ENCODE assay signal across 9 cellular contexts in the genomic region with DNA sequence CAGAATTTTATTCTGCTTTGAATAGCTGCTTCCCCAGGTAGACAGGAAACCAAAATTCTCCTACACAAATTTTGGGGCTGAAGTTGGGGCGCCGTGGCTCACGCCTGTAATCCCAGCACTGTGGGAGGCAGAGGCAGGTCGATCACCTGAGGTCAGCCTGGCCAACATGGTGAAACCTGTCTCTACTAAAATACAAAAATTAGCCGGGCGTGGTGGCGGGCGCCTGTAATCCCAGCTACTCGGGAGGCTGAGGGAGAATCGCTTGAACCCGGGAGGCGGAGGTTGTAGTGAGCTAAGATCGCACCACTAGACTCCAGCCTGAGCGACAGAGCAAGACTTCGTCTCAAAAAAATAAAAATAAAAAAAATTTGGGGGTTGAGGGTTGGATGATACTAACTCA. TPM values are rescaled to one million over a fixed set of nuclear protein-coding genes. Genes with fewer than 3 reads are reported as not detected.
DNase-seq lines count a peak whose midpoint lies in the region; ATAC-seq, FAIRE-seq and TF ChIP-seq lines count a peak whose summit lies in the region.
"Not testable (repeated sequence)": the region's sequence is repeated elsewhere in the genome, so short reads cannot be mapped to it uniquely, and the experiment has no call there.
"Had no signal": no experiment of that assay in that cellular context is flagged by ENCODE, and none has a peak within 500 bp of the region (broad histone marks: within the 10 kb centered on the region; RNA-seq: fewer than 3 reads in every experiment).

No MANE protein-coding gene starts in this region.

- H3K4me1 ChIP-seq in HUES48 (ENCODE audit: control insufficient read depth, insufficient read depth, low read length); endodermal cell (ENCODE audit: control insufficient read depth, insufficient read depth, low read length); keratinocyte (ENCODE audit: control insufficient read depth, extremely low read depth, insufficient read depth, low read length): not testable (repeated sequence)
- H3K4me1 ChIP-seq in adipocyte (ENCODE audit: control insufficient read depth, insufficient read depth, low read length) = peaks cover 24% of the 10 kb centered on the region

- ATAC-seq in stimulated activated naive CD8-positive, alpha-beta T cell treated with anti-CD3 and anti-CD28 coated beads, Interleukin-15, amount 100 ng/mL, for 72 hours = not testable (repeated sequence)

- H4K20me1 ChIP-seq in keratinocyte (ENCODE audit: control insufficient read depth, extremely low read depth, insufficient read depth, low read length) = peaks cover 15% of the 10 kb centered on the region

- H2AFZ ChIP-seq in keratinocyte (ENCODE audit: control insufficient read depth, low read length) = peak overlapping the region; percentile 93

- not testable (repeated sequence) for H3K9me3 ChIP-seq in HUES48 (ENCODE audit: control insufficient read depth, insufficient read depth, low read length); adipocyte (ENCODE audit: control insufficient read depth, low read length); endodermal cell (ENCODE audit: control insufficient read depth, low read length); keratinocyte (ENCODE audit: control insufficient read depth, low read depth, low read length)

- H3K27ac ChIP-seq in HUES48 (ENCODE audit: low read depth, low read length) = peak overlapping the region; percentile 99
- H3K27ac ChIP-seq in endodermal cell (ENCODE audit: low read depth, low read length) = peak overlapping the region; percentile 97
- peak overlapping the region; percentile 98 for H3K27ac ChIP-seq in keratinocyte (ENCODE audit: control insufficient read depth, insufficient read depth, low read length)

- peaks cover 15% of the 10 kb centered on the region for H3K36me3 Mint-ChIP-seq in T-helper 1 cell treated with Interleukin-12 subunit alpha and Interleukin-12 subunit beta and Interleukin-4 antibody, amounts not matched to agents 30 μg/mL and 1 μg/mL, for 36 hours (ENCODE audit: low read depth)
- peaks cover 19% of the 10 kb centered on the region for H3K36me3 Mint-ChIP-seq in endodermal cell (ENCODE audit: low read depth)
- not testable (repeated sequence) for H3K36me3 Mint-ChIP-seq in neural crest cell (ENCODE audit: low read depth)

- H3K36me3 ChIP-seq in HUES48 (ENCODE audit: control insufficient read depth, insufficient read depth, low read length) = peaks cover 13% of the 10 kb centered on the region
- not testable (repeated sequence) for H3K36me3 ChIP-seq in adipocyte (ENCODE audit: control insufficient read depth, insufficient read depth, low read length, severe bottlenecking); keratinocyte (ENCODE audit: control insufficient read depth in 2 of 2, extremely low read depth in 1 of 2, insufficient read depth in 2 of 2, low read length in 2 of 2)
- peaks cover 22% of the 10 kb centered on the region for H3K36me3 ChIP-seq in endodermal cell (ENCODE audit: control insufficient read depth, insufficient read depth, low read length)

- 93 to 98% methylated on average over 9 to 13 of the region's 15 CpGs for WGBS in endodermal cell (ENCODE audit: insufficient coverage in 1 of 2, insufficient read length in 1 of 2), 2 experiments

- H3K79me2 ChIP-seq in keratinocyte (ENCODE audit: control insufficient read depth, insufficient read depth, low read length) = peaks cover 36% of the 10 kb centered on the region

- peak overlapping the region; percentile 96 for H3K9ac ChIP-seq in HUES48 (ENCODE audit: low read depth, low read length)
- peak overlapping the region; percentile 96 for H3K9ac ChIP-seq in adipocyte (ENCODE audit: low read length)
- peak overlapping the region; percentile 94 for H3K9ac ChIP-seq in endodermal cell (ENCODE audit: extremely low read depth, low read length, poor library complexity, severe bottlenecking)
- peak overlapping the region; percentile 97 for H3K9ac ChIP-seq in keratinocyte (ENCODE audit: control insufficient read depth, extremely low read depth, insufficient read depth, low read length)

- not testable (repeated sequence) for TF ChIP-seq CTCF in AG09309 (IDR thresholded peaks at IDR 0.05; ENCODE audit: control insufficient read depth, insufficient read depth, low read depth, low read length, missing control alignments); endodermal cell (conservative IDR thresholded peaks at IDR 0.05); keratinocyte (optimal IDR thresholded peaks at IDR 0.05 in 1 of 3, IDR thresholded peaks at IDR 0.05 in 1 of 3, conservative IDR thresholded peaks at IDR 0.05 in 1 of 3; ENCODE audit: extremely low read depth in 1 of 3, insufficient read depth in 2 of 3, low read length in 3 of 3); neural crest cell (conservative IDR thresholded peaks at IDR 0.05)

- dilution Hi-C loops in keratinocyte (cut with MboI; ENCODE audit: extremely low pct_ligation_motif_present, low sequenced_read_pairs) = not testable (repeated sequence)

- peak overlapping the region; percentile 53 for H3K4me3 ChIP-seq in AG09309 (ENCODE audit: control insufficient read depth, low read depth, low read length)
- peak overlapping the region; percentile 87 for H3K4me3 ChIP-seq in HUES48 (ENCODE audit: low read depth, low read length)
- peak overlapping the region; percentile 92 for H3K4me3 ChIP-seq in adipocyte (ENCODE audit: low read length)
- H3K4me3 ChIP-seq in endodermal cell (ENCODE audit: low read length) = peak overlapping the region; percentile 83
- peak overlapping the region in 2 of 3 experiments; percentile 81 to 89 for H3K4me3 ChIP-seq in keratinocyte (ENCODE audit: control insufficient read depth in 2 of 3, extremely low read depth in 1 of 3, insufficient read depth in 2 of 3, low read depth in 1 of 3, low read length in 3 of 3)

- DNase-seq in AG09309 (ENCODE audit: low read depth); adipocyte (ENCODE audit: low read depth); endodermal cell; keratinocyte (ENCODE audit: low read depth, low spot score); neural crest cell (ENCODE audit: low read depth, low spot score); stimulated activated naive CD8-positive, alpha-beta T cell treated with anti-CD3 and anti-CD28 coated beads, Interleukin-15, amount 100 ng/mL, for 72 hours: not testable (repeated sequence)

- not testable (repeated sequence) for H3K27me3 Mint-ChIP-seq in T-helper 1 cell treated with Interleukin-12 subunit alpha and Interleukin-12 subunit beta and Interleukin-4 antibody, amounts not matched to agents 30 μg/mL and 1 μg/mL, for 36 hours (ENCODE audit: low read depth); endodermal cell (ENCODE audit: insufficient read depth); neural crest cell (ENCODE audit: low read depth); stimulated activated naive CD8-positive, alpha-beta T cell treated with anti-CD3 and anti-CD28 coated beads, Interleukin-15, amount 100 ng/mL, for 72 hours

- not testable (repeated sequence) for H3K9me3 Mint-ChIP-seq in T-helper 1 cell treated with Interleukin-12 subunit alpha and Interleukin-12 subunit beta and Interleukin-4 antibody, amounts not matched to agents 30 μg/mL and 1 μg/mL, for 36 hours; endodermal cell; neural crest cell; stimulated activated naive CD8-positive, alpha-beta T cell treated with anti-CD3 and anti-CD28 coated beads, Interleukin-15, amount 100 ng/mL, for 72 hours

- peak overlapping the region; percentile 99 for H3K27ac Mint-ChIP-seq in T-helper 1 cell treated with Interleukin-12 subunit alpha and Interleukin-12 subunit beta and Interleukin-4 antibody, amounts not matched to agents 30 μg/mL and 1 μg/mL, for 36 hours
- H3K27ac Mint-ChIP-seq in endodermal cell; neural crest cell (ENCODE audit: unreplicated experiment): not testable (repeated sequence)
- H3K27ac Mint-ChIP-seq in stimulated activated naive CD8-positive, alpha-beta T cell treated with anti-CD3 and anti-CD28 coated beads, Interleukin-15, amount 100 ng/mL, for 72 hours = peak overlapping the region; percentile 97 to 100

- not testable (repeated sequence) for H3K27me3 ChIP-seq in HUES48 (ENCODE audit: control insufficient read depth, insufficient read depth, low read length); adipocyte (replicated peaks; ENCODE audit: control insufficient read depth, insufficient read depth, low read length); endodermal cell (ENCODE audit: control insufficient read depth, insufficient read depth, low read length, poor library complexity, severe bottlenecking); keratinocyte (ENCODE audit: control insufficient read depth, extremely low read depth, insufficient read depth, low read length)

- H3K4me1 Mint-ChIP-seq in T-helper 1 cell treated with Interleukin-12 subunit alpha and Interleukin-12 subunit beta and Interleukin-4 antibody, amounts not matched to agents 30 μg/mL and 1 μg/mL, for 36 hours (ENCODE audit: low read depth) = peaks cover 27% of the 10 kb centered on the region
- not testable (repeated sequence) for H3K4me1 Mint-ChIP-seq in endodermal cell
- peaks cover 35% of the 10 kb centered on the region for H3K4me1 Mint-ChIP-seq in neural crest cell
- H3K4me1 Mint-ChIP-seq in stimulated activated naive CD8-positive, alpha-beta T cell treated with anti-CD3 and anti-CD28 coated beads, Interleukin-15, amount 100 ng/mL, for 72 hours = peaks cover 42% of the 10 kb centered on the region

- H3K4me3 Mint-ChIP-seq in T-helper 1 cell treated with Interleukin-12 subunit alpha and Interleukin-12 subunit beta and Interleukin-4 antibody, amounts not matched to agents 30 μg/mL and 1 μg/mL, for 36 hours = peak overlapping the region; percentile 53
- H3K4me3 Mint-ChIP-seq in endodermal cell (peak overlapping the region; percentile 97), neural crest cell (peak overlapping the region; percentile 100)
- peak overlapping the region; percentile 97 for H3K4me3 Mint-ChIP-seq in stimulated activated naive CD8-positive, alpha-beta T cell treated with anti-CD3 and anti-CD28 coated beads, Interleukin-15, amount 100 ng/mL, for 72 hours

- FAIRE-seq in keratinocyte (lab: Jason Lieb, UNC) = not testable (repeated sequence)

- peak overlapping the region; percentile 94 for H3K4me2 ChIP-seq in keratinocyte (ENCODE audit: control insufficient read depth, extremely low read depth, insufficient read depth, low read depth, low read length)

- not testable (repeated sequence) for H3K9me1 ChIP-seq in keratinocyte (ENCODE audit: control insufficient read depth, extremely low read depth, insufficient read depth, low read length)

RNA-seq across cellular contexts. Expression of a gene that starts 1.2 kb away (rescaled TPM):
- 100 to 1,000 TPM; 389 to 615 TPM for total RNA-seq in endodermal cell
- polyA plus RNA-seq in endodermal cell (2013, experiment 1 of 2) = 314 TPM
- 288 TPM for polyA plus RNA-seq in endodermal cell (2013, experiment 2 of 2)
- polyA plus RNA-seq in keratinocyte = 338 to 720 TPM (median 579 TPM) in 3 replicates
- polyA plus RNA-seq in keratinocyte (2011; ENCODE audit: low read depth) = 224 TPM
- 167 and 348 TPM in 2 replicates for polyA plus RNA-seq in keratinocyte (2011; cell fraction: cytosol; rRNA removed)
- polyA plus RNA-seq in keratinocyte (2011; cell fraction: nucleus; rRNA removed) = 353 and 525 TPM in 2 replicates
- 255 and 517 TPM in 2 replicates for polyA plus RNA-seq in keratinocyte (2012; ENCODE audit: low replicate concordance)
- 749 to 1,149 TPM (median 774 TPM) in 3 replicates for polyA minus RNA-seq in keratinocyte
- 354 TPM for polyA minus RNA-seq in keratinocyte (2011; cell fraction: cytosol; rRNA and poly(A)+ RNA removed)
- 542 and 1,030 TPM in 2 replicates for polyA minus RNA-seq in keratinocyte (2011; cell fraction: nucleus; rRNA and poly(A)+ RNA removed)
- 652 and 682 TPM in 2 replicates for total RNA-seq in neural crest cell

RNA-seq across cellular contexts. Expression of a gene that starts 16.7 kb away (rescaled TPM):
- total RNA-seq in endodermal cell (not detected), neural crest cell (not detected in 2 replicates)
- polyA plus RNA-seq in endodermal cell (2013, experiment 1 of 2) = not detected
- polyA plus RNA-seq in endodermal cell (2013, experiment 2 of 2) = not detected
- not detected in 3 replicates for polyA plus RNA-seq in keratinocyte
- not detected for polyA plus RNA-seq in keratinocyte (2011; ENCODE audit: low read depth)
- polyA plus RNA-seq in keratinocyte (2011; cell fraction: cytosol; rRNA removed) = not detected in 2 replicates
- not detected in 2 replicates for polyA plus RNA-seq in keratinocyte (2011; cell fraction: nucleus; rRNA removed)
- polyA plus RNA-seq in keratinocyte (2012; ENCODE audit: low replicate concordance) = 0.31 TPM in 1 of 2 replicates, not detected in the other
- not detected in 3 replicates for polyA minus RNA-seq in keratinocyte
- not detected for polyA minus RNA-seq in keratinocyte (2011; cell fraction: cytosol; rRNA and poly(A)+ RNA removed)
- polyA minus RNA-seq in keratinocyte (2011; cell fraction: nucleus; rRNA and poly(A)+ RNA removed) = not detected in 2 replicates
- total RNA-seq: M059J had no signal

RNA-seq across cellular contexts. Expression of a gene that starts 35.1 kb away (rescaled TPM):
- 10 to 100 TPM; 38.9 to 41.4 TPM for total RNA-seq in endodermal cell
- polyA plus RNA-seq in endodermal cell (2013, experiment 1 of 2) = 43.0 TPM
- 45.7 TPM for polyA plus RNA-seq in endodermal cell (2013, experiment 2 of 2)
- polyA plus RNA-seq in keratinocyte = 3.2 to 6.0 TPM (median 4.9 TPM) in 3 replicates
- polyA plus RNA-seq in keratinocyte (2011; ENCODE audit: low read depth) = 2.4 TPM
- 4.4 and 4.7 TPM in 2 replicates for polyA plus RNA-seq in keratinocyte (2011; cell fraction: cytosol; rRNA removed)
- polyA plus RNA-seq in keratinocyte (2011; cell fraction: nucleus; rRNA removed) = 13.0 and 14.7 TPM in 2 replicates
- polyA plus RNA-seq in keratinocyte (2012; ENCODE audit: low replicate concordance) = 7.6 and 10.0 TPM in 2 replicates
- 4.4 to 22.6 TPM (median 7.3 TPM) in 3 replicates for polyA minus RNA-seq in keratinocyte
- 4.8 TPM for polyA minus RNA-seq in keratinocyte (2011; cell fraction: cytosol; rRNA and poly(A)+ RNA removed)
- 9.1 and 11.9 TPM in 2 replicates for polyA minus RNA-seq in keratinocyte (2011; cell fraction: nucleus; rRNA and poly(A)+ RNA removed)
- total RNA-seq in neural crest cell = 57.6 and 59.1 TPM in 2 replicates
